In the genomic region with DNA sequence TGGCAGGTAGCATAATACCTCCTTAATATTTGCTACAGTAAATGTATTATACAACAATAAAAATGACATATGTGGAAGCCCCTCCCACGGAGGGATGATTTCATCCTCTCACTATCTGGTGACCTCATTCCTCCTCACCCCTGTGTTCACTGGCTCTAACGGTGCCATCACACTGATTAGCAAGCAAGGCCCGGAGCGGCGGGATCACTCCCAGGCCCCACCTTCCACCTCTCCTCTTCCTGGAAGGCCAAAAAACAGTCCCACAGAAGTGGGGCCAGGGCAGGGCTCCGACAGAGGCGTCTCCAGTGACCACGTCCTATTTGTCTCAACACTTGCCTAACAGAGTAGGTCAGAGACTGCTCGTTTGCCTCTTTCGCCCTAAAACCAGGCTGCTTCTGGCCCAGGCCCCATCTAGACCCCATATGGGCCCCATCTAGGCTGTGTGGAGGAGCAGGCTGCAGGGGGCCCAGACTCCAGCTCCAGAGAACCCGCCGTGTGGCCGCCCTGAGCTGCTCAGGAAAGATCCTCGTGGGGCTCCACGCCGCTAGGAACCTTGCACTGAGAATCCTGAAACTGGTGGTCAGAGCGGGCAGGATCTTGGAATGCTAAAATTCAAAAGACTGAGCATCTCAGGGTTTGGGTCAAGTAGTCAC, we compare ENCODE assay signal across 1 cellular context.
TF ChIP-seq lines count a peak whose summit lies in the region.

No MANE protein-coding gene starts in this region.

TF ChIP-seq in GM23338, 12 proteins besides CTCF, POLR2A, EP300 and RAD21 (continued from another document):
- TF ChIP-seq, protein P1, sequence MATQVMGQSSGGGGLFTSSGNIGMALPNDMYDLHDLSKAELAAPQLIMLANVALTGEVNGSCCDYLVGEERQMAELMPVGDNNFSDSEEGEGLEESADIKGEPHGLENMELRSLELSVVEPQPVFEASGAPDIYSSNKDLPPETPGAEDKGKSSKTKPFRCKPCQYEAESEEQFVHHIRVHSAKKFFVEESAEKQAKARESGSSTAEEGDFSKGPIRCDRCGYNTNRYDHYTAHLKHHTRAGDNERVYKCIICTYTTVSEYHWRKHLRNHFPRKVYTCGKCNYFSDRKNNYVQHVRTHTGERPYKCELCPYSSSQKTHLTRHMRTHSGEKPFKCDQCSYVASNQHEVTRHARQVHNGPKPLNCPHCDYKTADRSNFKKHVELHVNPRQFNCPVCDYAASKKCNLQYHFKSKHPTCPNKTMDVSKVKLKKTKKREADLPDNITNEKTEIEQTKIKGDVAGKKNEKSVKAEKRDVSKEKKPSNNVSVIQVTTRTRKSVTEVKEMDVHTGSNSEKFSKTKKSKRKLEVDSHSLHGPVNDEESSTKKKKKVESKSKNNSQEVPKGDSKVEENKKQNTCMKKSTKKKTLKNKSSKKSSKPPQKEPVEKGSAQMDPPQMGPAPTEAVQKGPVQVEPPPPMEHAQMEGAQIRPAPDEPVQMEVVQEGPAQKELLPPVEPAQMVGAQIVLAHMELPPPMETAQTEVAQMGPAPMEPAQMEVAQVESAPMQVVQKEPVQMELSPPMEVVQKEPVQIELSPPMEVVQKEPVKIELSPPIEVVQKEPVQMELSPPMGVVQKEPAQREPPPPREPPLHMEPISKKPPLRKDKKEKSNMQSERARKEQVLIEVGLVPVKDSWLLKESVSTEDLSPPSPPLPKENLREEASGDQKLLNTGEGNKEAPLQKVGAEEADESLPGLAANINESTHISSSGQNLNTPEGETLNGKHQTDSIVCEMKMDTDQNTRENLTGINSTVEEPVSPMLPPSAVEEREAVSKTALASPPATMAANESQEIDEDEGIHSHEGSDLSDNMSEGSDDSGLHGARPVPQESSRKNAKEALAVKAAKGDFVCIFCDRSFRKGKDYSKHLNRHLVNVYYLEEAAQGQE (IDR thresholded peaks at IDR 0.05; ENCODE audit: unreplicated experiment), result no peak
- TF ChIP-seq STAT1 (IDR thresholded peaks at IDR 0.05; ENCODE audit: unreplicated experiment) (no peak), CREB1 (CRISPR knock-in tag; IDR thresholded peaks at IDR 0.05; ENCODE audit: low read depth) (no peak), EZH2 (IDR thresholded peaks at IDR 0.05; ENCODE audit: low read depth, unreplicated experiment) (no peak), POLR2AphosphoS5 (IDR thresholded peaks at IDR 0.05; ENCODE audit: low read depth) (no peak)
- TF ChIP-seq, protein P2, sequence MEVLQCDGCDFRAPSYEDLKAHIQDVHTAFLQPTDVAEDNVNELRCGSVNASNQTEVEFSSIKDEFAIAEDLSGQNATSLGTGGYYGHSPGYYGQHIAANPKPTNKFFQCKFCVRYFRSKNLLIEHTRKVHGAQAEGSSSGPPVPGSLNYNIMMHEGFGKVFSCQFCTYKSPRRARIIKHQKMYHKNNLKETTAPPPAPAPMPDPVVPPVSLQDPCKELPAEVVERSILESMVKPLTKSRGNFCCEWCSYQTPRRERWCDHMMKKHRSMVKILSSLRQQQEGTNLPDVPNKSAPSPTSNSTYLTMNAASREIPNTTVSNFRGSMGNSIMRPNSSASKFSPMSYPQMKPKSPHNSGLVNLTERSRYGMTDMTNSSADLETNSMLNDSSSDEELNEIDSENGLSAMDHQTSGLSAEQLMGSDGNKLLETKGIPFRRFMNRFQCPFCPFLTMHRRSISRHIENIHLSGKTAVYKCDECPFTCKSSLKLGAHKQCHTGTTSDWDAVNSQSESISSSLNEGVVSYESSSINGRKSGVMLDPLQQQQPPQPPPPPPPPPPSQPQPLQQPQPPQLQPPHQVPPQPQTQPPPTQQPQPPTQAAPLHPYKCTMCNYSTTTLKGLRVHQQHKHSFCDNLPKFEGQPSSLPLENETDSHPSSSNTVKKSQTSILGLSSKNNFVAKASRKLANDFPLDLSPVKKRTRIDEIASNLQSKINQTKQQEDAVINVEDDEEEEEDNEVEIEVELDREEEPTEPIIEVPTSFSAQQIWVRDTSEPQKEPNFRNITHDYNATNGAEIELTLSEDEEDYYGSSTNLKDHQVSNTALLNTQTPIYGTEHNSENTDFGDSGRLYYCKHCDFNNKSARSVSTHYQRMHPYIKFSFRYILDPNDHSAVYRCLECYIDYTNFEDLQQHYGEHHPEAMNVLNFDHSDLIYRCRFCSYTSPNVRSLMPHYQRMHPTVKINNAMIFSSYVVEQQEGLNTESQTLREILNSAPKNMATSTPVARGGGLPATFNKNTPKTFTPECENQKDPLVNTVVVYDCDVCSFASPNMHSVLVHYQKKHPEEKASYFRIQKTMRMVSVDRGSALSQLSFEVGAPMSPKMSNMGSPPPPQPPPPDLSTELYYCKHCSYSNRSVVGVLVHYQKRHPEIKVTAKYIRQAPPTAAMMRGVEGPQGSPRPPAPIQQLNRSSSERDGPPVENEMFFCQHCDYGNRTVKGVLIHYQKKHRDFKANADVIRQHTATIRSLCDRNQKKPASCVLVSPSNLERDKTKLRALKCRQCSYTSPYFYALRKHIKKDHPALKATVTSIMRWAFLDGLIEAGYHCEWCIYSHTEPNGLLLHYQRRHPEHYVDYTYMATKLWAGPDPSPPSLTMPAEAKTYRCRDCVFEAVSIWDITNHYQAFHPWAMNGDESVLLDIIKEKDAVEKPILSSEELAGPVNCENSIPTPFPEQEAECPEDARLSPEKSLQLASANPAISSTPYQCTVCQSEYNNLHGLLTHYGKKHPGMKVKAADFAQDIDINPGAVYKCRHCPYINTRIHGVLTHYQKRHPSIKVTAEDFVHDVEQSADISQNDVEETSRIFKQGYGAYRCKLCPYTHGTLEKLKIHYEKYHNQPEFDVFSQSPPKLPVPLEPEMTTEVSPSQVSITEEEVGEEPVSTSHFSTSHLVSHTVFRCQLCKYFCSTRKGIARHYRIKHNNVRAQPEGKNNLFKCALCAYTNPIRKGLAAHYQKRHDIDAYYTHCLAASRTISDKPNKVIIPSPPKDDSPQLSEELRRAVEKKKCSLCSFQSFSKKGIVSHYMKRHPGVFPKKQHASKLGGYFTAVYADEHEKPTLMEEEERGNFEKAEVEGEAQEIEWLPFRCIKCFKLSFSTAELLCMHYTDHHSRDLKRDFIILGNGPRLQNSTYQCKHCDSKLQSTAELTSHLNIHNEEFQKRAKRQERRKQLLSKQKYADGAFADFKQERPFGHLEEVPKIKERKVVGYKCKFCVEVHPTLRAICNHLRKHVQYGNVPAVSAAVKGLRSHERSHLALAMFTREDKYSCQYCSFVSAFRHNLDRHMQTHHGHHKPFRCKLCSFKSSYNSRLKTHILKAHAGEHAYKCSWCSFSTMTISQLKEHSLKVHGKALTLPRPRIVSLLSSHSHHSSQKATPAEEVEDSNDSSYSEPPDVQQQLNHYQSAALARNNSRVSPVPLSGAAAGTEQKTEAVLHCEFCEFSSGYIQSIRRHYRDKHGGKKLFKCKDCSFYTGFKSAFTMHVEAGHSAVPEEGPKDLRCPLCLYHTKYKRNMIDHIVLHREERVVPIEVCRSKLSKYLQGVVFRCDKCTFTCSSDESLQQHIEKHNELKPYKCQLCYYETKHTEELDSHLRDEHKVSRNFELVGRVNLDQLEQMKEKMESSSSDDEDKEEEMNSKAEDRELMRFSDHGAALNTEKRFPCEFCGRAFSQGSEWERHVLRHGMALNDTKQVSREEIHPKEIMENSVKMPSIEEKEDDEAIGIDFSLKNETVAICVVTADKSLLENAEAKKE (CRISPR knock-in tag; IDR thresholded peaks at IDR 0.05), result no peak
TF ChIP-seq in GM23338: peak in this region for 0.
